25 cellular contexts compared by ENCODE assay signal in the genomic region with DNA sequence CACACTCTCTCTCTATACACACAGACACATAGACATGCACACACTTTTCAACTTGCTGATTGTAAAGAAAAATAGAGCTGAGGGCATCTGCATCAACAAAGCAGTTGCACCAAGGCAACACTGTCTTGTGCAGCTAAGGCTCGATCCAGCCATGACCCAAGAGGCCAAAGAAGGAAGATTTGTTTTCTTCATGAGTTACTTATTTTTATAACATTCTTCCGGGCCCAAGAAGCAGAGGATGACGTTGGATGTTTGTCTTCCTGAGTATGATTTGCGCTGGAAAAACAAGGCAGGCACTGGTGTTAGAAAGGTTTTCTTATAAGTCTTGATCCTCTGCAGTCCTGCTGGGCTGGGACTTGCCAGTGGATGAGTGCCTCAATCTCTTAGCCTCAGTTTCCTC.
A peak's percentile ranks its signal among the peaks of the same experiment; 100 is the strongest.
DNase-seq lines count a peak whose midpoint lies in the region; ATAC-seq, FAIRE-seq and TF ChIP-seq lines count a peak whose summit lies in the region.
"Had no signal": no experiment of that assay in that cellular context is flagged by ENCODE, and none has a peak within 500 bp of the region (broad histone marks: within the 10 kb centered on the region; RNA-seq: fewer than 3 reads in every experiment).

No MANE protein-coding gene starts in this region.

- H3K18ac ChIP-seq in trophoblast cell (ENCODE audit: low read length), result no peak overlapping the region

- H3K23ac ChIP-seq in trophoblast cell (ENCODE audit: low read length), result no peak overlapping the region

- in situ Hi-C loops in GM13976 (cut with MboI; ENCODE audit: low sequenced_read_pairs, unreplicated experiment), result no loop called here

- WGBS in A549 (ENCODE audit: missing lambda C conversion rate), result 3% methylated on average over 4 of the region's 4 CpGs
- 62% methylated on average over 4 of the region's 4 CpGs for WGBS in hepatocyte (ENCODE audit: low lambda C conversion rate, missing lambda C conversion rate)
- no CpG with 5 or more reads among the region's 4 CpGs for WGBS in trophoblast cell (ENCODE audit: extremely low coverage, insufficient coverage, insufficient read length)

- H3K36me3 ChIP-seq in hepatocyte (replicated peaks; ENCODE audit: insufficient read depth, low read depth) (no peaks in the 10 kb centered on the region), trophoblast cell (ENCODE audit: control insufficient read depth in 1 of 2, insufficient read depth in 2 of 2, low read length in 2 of 2) (no peaks in the 10 kb centered on the region)

- POLR2A ChIA-PET in A549 (lab: Yijun Ruan, JAX), result no interaction called here

- no peak for TF ChIP-seq EP300 in A549 (IDR thresholded peaks at IDR 0.05)

- no peak for FAIRE-seq in A549 (lab: Jason Lieb, UNC)
- FAIRE-seq in RCC 7860 (lab: Jason Lieb, UNC), result no peak
- FAIRE-seq: frontal cortex, GM12892, HepG2 had no signal

- 0 out of 3 replicates have a peak, but pooled peaks cover 3% of the 10 kb centered on the region for H3K4me1 ChIP-seq in A549
- no peaks in the 10 kb centered on the region for H3K4me1 ChIP-seq in hepatocyte (ENCODE audit: insufficient read depth)
- peaks cover 2 to 7% of the 10 kb centered on the region in 2 experiments for H3K4me1 ChIP-seq in trophoblast cell (ENCODE audit: control insufficient read depth in 1 of 2, insufficient read depth in 2 of 2, low read length in 2 of 2)
- H3K4me1 ChIP-seq: parathyroid adenoma had no signal

- TF ChIP-seq CTCF in A549 (IDR thresholded peaks at IDR 0.05) (no peak), hepatocyte (IDR thresholded peaks at IDR 0.05; ENCODE audit: poor library complexity) (no peak), GM13976 (IDR thresholded peaks at IDR 0.05; ENCODE audit: borderline replicate concordance, control extremely low read depth, extremely low read depth, insufficient read depth, missing control alignments) (no peak)

- H4K8ac ChIP-seq in trophoblast cell (ENCODE audit: low read depth, low read length), result no peak overlapping the region

- CTCF ChIA-PET in A549 (lab: Yijun Ruan, JAX), result interaction anchor here (1.2 kb wide), 1 partner anchor 9 kb away, joined by 4 read pairs; no protein-coding TSS in a partner anchor

- no peak overlapping the region for H3K4ac ChIP-seq in trophoblast cell (ENCODE audit: low read depth, low read length)

- no peak overlapping the region for H3K9ac ChIP-seq in trophoblast cell (ENCODE audit: low read length)
- H3K9ac ChIP-seq: parathyroid adenoma had no signal

- H2AFZ ChIP-seq in hepatocyte (no peak overlapping the region), trophoblast cell (ENCODE audit: insufficient read depth, low read length, poor library complexity) (no peak overlapping the region)
- H2AFZ ChIP-seq: parathyroid adenoma had no signal

- no peak overlapping the region for H2AK5ac ChIP-seq in trophoblast cell (ENCODE audit: low read length)

- H3K79me2 ChIP-seq in hepatocyte (no peaks in the 10 kb centered on the region), trophoblast cell (ENCODE audit: control insufficient read depth, insufficient read depth, low read length, poor library complexity) (no peaks in the 10 kb centered on the region)
- H3K79me2 ChIP-seq: parathyroid adenoma had no signal

- 0 out of 3 replicates have a peak overlapping the region, but pooled peaks have one; percentile 3 for H3K4me2 ChIP-seq in A549
- H3K4me2 ChIP-seq in hepatocyte, result no peak overlapping the region
- H3K4me2 ChIP-seq in trophoblast cell (ENCODE audit: low read length), result no peak overlapping the region

- H3K27me3 ChIP-seq in hepatocyte (no peaks in the 10 kb centered on the region), trophoblast cell (ENCODE audit: insufficient read depth, low read length) (no peaks in the 10 kb centered on the region)

- peak overlapping the region; percentile 75 for H2BK12ac ChIP-seq in trophoblast cell (ENCODE audit: low read length)

- no peaks in the 10 kb centered on the region for H4K20me1 ChIP-seq in hepatocyte (ENCODE audit: insufficient read depth, poor library complexity, severe bottlenecking)

- H3K79me1 ChIP-seq in trophoblast cell (ENCODE audit: low read length), result peaks cover 21% of the 10 kb centered on the region

- no peak overlapping the region for H2BK5ac ChIP-seq in trophoblast cell (ENCODE audit: low read depth, low read length, poor library complexity)

- TF ChIP-seq POLR2A in A549 (IDR thresholded peaks at IDR 0.05; ENCODE audit: low read length), result no peak

- no peak overlapping the region for H2BK120ac ChIP-seq in trophoblast cell (ENCODE audit: insufficient read depth, low read length, poor library complexity)

- no peak overlapping the region for H3K4me3 ChIP-seq in A549
- H3K4me3 ChIP-seq in hepatocyte, result no peak overlapping the region
- no peak overlapping the region for H3K4me3 ChIP-seq in trophoblast cell (ENCODE audit: low read depth, low read length)

- no peak for TF ChIP-seq RAD21 in A549 (conservative IDR thresholded peaks at IDR 0.05 in 1 of 2, IDR thresholded peaks at IDR 0.05 in 1 of 2)

- H3K9me2 ChIP-seq in hepatocyte (replicated peaks; ENCODE audit: insufficient read depth), result no peaks in the 10 kb centered on the region

- no peak overlapping the region for H3K27ac ChIP-seq in A549
- peak overlapping the region; percentile 70 for H3K27ac ChIP-seq in hepatocyte
- no peak overlapping the region for H3K27ac ChIP-seq in trophoblast cell (ENCODE audit: low read depth, low read length)
- H3K27ac ChIP-seq: parathyroid adenoma had no signal

- peak in 1 of 2 experiments; percentile 31 for DNase-seq in A549 (ENCODE audit: low read depth in 1 of 2, low spot score in 1 of 2)
- DNase-seq in brain pericyte (ENCODE audit: low read depth, low spot score), result peak; percentile 75
- DNase-seq in hepatocyte (ENCODE audit: low spot score), result peak; percentile 33
- DNase-seq in trophoblast cell, result no peak
- DNase-seq in T-helper 1 cell, result no peak
- no peak for DNase-seq in GM13976 (ENCODE audit: low spot score)
- no peak for DNase-seq in RCC 7860 (ENCODE audit: low spot score)
- DNase-seq: 8988T; activated CD8-positive, alpha-beta T cell treated with anti-CD3 and anti-CD28 coated beads for 36 hours; activated effector memory CD4-positive, alpha-beta T cell treated with anti-CD3 and anti-CD28 coated beads, Interleukin-2, amount 50 U/mL, for 16 hours; activated naive CD8-positive, alpha-beta T cell treated with anti-CD3 and anti-CD28 coated beads, Interleukin-2, amount 50 U/mL, for 24 hours; activated T-cell treated with anti-CD3 and anti-CD28 coated beads for 4 hours; DMS79 treated with DMSO at 0.1 percent for 48 hours; natural killer cell; NCI-H1048; NCI-H187 treated with DMSO at 0.1 percent for 48 hours; NCI-H2227 treated with DMSO at 0.1 percent for 48 hours; Right ventricle myocardium superior had no signal

- no peak overlapping the region for H3K14ac ChIP-seq in trophoblast cell (ENCODE audit: low read length)

- H4K91ac ChIP-seq in trophoblast cell (ENCODE audit: low read depth, low read length), result peak overlapping the region; percentile 11

- H3K9me3 ChIP-seq in A549 (no peaks in the 10 kb centered on the region), hepatocyte (ENCODE audit: low read depth) (no peaks in the 10 kb centered on the region), trophoblast cell (ENCODE audit: insufficient read depth, low read depth, low read length) (peaks cover 2% of the 10 kb centered on the region)

- ATAC-seq in A549, result no peak
- no peak for ATAC-seq in GM18868 (IDR thresholded peaks at IDR 0.05; ENCODE audit: unreplicated experiment)
- ATAC-seq: activated CD4-positive, CD25-positive, alpha-beta regulatory T cell treated with anti-CD3 and anti-CD28 coated beads, Interleukin-2, amount 50 U/mL, for 24 hours; activated CD8-positive, alpha-beta T cell treated with anti-CD3 and anti-CD28 coated beads for 36 hours; activated naive CD8-positive, alpha-beta T cell treated with anti-CD3 and anti-CD28 coated beads, Interleukin-2, amount 50 U/mL, for 24 hours; HepG2; natural killer cell; stimulated activated memory B cell treated with anti-CD40 and anti-IgM and Interleukin-4, amounts not matched to agents 10 μg/mL and 1 μg/mL and 100 μg/mL, for 72 hours had no signal

- no peak overlapping the region for H4K12ac ChIP-seq in trophoblast cell (ENCODE audit: low read depth, low read length)

TF ChIP-seq in A549, 52 proteins besides CTCF, POLR2A, EP300 and RAD21:
- TF ChIP-seq KDM5A (IDR thresholded peaks at IDR 0.05) (no peak), TFCP2L1 (CRISPR knock-in tag; IDR thresholded peaks at IDR 0.05) (no peak), CBX2 (IDR thresholded peaks at IDR 0.05; ENCODE audit: borderline replicate concordance, low read depth) (no peak), JUNB (IDR thresholded peaks at IDR 0.05) (no peak), PHF8 (IDR thresholded peaks at IDR 0.05; ENCODE audit: borderline replicate concordance, low read depth) (no peak), CBX8 (IDR thresholded peaks at IDR 0.05) (no peak), KDM1A (IDR thresholded peaks at IDR 0.05; ENCODE audit: low read depth) (no peak), NPAS2 (CRISPR knock-in tag; IDR thresholded peaks at IDR 0.05; ENCODE audit: borderline replicate concordance) (no peak), TP53 (CRISPR knock-in tag; IDR thresholded peaks at IDR 0.05) (no peak), HOXA7 (CRISPR knock-in tag; IDR thresholded peaks at IDR 0.05) (no peak), CHD2 (IDR thresholded peaks at IDR 0.05; ENCODE audit: low read length, partially characterized antibody) (no peak)

Comparison
In these comparisons a context has a peak if more than half of its experiments do, and no peak if none do; other contexts are left out.
1. DNase-seq: peak in brain pericyte (single experiment) and hepatocyte (single experiment); none in trophoblast cell (0 of 2), T-helper 1 cell (0 of 5), GM13976 (single experiment) and RCC 7860 (single experiment).